ENCODE assay signal across 13 cellular contexts in the genomic region with DNA sequence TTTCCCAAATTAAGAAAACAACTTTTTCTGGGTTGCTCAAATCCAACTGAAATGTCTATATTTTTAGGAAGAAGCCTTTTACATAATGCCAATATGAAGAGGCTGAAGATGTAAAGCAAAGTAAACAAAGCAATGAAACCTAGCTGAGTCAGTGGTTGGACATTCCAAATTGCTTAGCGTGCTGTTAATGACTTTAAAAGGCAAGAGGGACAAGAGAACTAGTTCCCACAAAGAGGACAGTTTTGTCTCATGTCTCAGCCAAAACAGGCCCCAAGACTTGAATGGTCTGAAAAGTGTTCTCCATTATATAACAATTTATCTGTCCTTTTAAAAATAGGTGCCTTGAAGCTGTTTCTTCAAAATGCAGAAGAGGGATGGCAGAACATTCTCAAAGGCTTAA.
DNase-seq lines count a peak whose midpoint lies in the region; ATAC-seq and TF ChIP-seq lines count a peak whose summit lies in the region.
"Had no signal": no experiment of that assay in that cellular context is flagged by ENCODE, and none has a peak within 500 bp of the region (broad histone marks: within the 10 kb centered on the region; RNA-seq: fewer than 3 reads in every experiment).

No MANE protein-coding gene starts in this region.

- 0 out of 2 replicates have a peak, but pooled peaks cover 3% of the 10 kb centered on the region for H3K9me3 ChIP-seq in SJSA1 (replicated peaks)

- DNase-seq in DMS53 (lab: John Stamatoyannopoulos, UW), result peak; percentile 9
- no peak for DNase-seq in DMS53 treated with DMSO at 0.1 percent for 48 hours (lab: John Stamatoyannopoulos, UW; ENCODE audit: unreplicated experiment)
- peak in 1 of 2 experiments; percentile 72 for DNase-seq in SJSA1 (ENCODE audit: low read depth in 1 of 2, low spot score in 2 of 2)
- peak; percentile 42 for DNase-seq in fibroblast of the aortic adventitia (ENCODE audit: low read depth)
- peak; percentile 56 for DNase-seq in superior temporal gyrus (ENCODE audit: extremely low spot score)
- DNase-seq in NCI-H2171 treated with DMSO at 0.1 percent for 48 hours (lab: John Stamatoyannopoulos, UW), result no peak
- DNase-seq in NCI-H1694 treated with DMSO at 0.1 percent for 48 hours (lab: John Stamatoyannopoulos, UW), result no peak
- DNase-seq: caudate nucleus, KG1, NCI-H2029 had no signal

- peaks cover 33% of the 10 kb centered on the region for H3K4me1 ChIP-seq in SJSA1 (replicated peaks)
- H3K4me1 ChIP-seq: parathyroid adenoma had no signal

- no peak for ATAC-seq in HG03565 (IDR thresholded peaks at IDR 0.05; ENCODE audit: unreplicated experiment)

- H3K36me3 ChIP-seq in SJSA1, result no peaks in the 10 kb centered on the region

- no peaks in the 10 kb centered on the region for H3K27me3 ChIP-seq in SJSA1 (replicated peaks)

- H3K27ac ChIP-seq in SJSA1, result peak overlapping the region; percentile 78
- H3K27ac ChIP-seq: 22Rv1, parathyroid adenoma had no signal

- H3K4me3 ChIP-seq in SJSA1 (no peak overlapping the region), fibroblast of the aortic adventitia (ENCODE audit: low read depth, low read length) (no peak overlapping the region)

- no peak for TF ChIP-seq CTCF in fibroblast of the aortic adventitia (IDR thresholded peaks at IDR 0.05; ENCODE audit: insufficient read depth, low read length)

Comparison
In these comparisons a context has a peak if more than half of its experiments do, and no peak if none do; other contexts are left out.
1. DNase-seq: peak in DMS53 (single experiment), fibroblast of the aortic adventitia (single experiment) and superior temporal gyrus (single experiment); none in DMS53 treated with DMSO at 0.1 percent for 48 hours (single experiment), NCI-H2171 treated with DMSO at 0.1 percent for 48 hours (single experiment) and NCI-H1694 treated with DMSO at 0.1 percent for 48 hours (single experiment).